Comparison of ENCODE assay signal across 2 cellular contexts in the genomic region with DNA sequence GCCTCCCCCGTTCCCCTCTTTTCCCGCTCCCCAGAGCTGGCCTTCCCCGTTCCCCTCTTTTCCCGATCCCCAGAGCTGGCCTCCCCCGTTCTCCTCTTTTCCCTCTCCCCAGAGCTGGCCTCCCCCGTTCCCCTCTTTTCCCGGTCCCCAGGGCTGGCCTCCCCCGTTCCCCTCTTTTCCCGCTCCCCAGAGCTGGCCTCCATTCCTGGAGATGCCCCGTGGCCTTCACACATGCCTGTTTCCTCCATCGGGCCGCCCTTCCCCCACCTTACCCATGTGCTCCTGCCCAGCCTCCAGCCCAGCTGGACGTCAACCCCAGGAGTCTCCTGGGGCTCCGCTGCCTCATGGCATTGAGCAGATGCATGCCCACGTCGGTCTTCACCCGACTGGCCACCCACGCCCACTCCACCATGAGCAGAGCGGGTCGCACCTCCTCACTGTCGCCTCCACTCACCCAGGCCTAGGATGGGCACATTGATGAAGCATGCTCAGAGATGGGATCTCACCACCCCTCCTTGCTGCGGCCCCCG.
TF ChIP-seq lines count a peak whose summit lies in the region.

No MANE protein-coding gene starts in this region.

TF ChIP-seq in H1, 55 proteins besides CTCF, POLR2A, EP300 and RAD21:
- TF ChIP-seq SP1 (IDR thresholded peaks at IDR 0.05; ENCODE audit: low read depth, low read length) (no peak), POU5F1 (IDR thresholded peaks at IDR 0.05; ENCODE audit: low read depth, low read length) (no peak), KDM1A (IDR thresholded peaks at IDR 0.05; ENCODE audit: borderline replicate concordance, low read length) (no peak), TAF7 (optimal IDR thresholded peaks at IDR 0.05; ENCODE audit: borderline replicate concordance, low read depth, low read length) (no peak), BACH1 (IDR thresholded peaks at IDR 0.05; ENCODE audit: low read length) (no peak), BCL11A (IDR thresholded peaks at IDR 0.05; ENCODE audit: low read depth in 2 of 2, low read length in 2 of 2) (no peak), CBX8 (IDR thresholded peaks at IDR 0.05; ENCODE audit: borderline replicate concordance, low read depth, low read length) (no peak), FOSL1 (IDR thresholded peaks at IDR 0.05; ENCODE audit: insufficient read depth, low read depth, low read length) (no peak), SP4 (IDR thresholded peaks at IDR 0.05; ENCODE audit: low read length) (no peak)
- TF ChIP-seq, protein P1, sequence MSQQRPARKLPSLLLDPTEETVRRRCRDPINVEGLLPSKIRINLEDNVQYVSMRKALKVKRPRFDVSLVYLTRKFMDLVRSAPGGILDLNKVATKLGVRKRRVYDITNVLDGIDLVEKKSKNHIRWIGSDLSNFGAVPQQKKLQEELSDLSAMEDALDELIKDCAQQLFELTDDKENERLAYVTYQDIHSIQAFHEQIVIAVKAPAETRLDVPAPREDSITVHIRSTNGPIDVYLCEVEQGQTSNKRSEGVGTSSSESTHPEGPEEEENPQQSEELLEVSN (IDR thresholded peaks at IDR 0.05) = no peak
- TF ChIP-seq, protein P2, sequence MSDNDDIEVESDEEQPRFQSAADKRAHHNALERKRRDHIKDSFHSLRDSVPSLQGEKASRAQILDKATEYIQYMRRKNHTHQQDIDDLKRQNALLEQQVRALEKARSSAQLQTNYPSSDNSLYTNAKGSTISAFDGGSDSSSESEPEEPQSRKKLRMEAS (IDR thresholded peaks at IDR 0.05) = no peak

TF ChIP-seq in HEK293T, 16 proteins besides CTCF, POLR2A, EP300 and RAD21:
- no peak for TF ChIP-seq SP1 (IDR thresholded peaks at IDR 0.05)
- TF ChIP-seq TARDBP (IDR thresholded peaks at IDR 0.05) = no peak
- no peak for TF ChIP-seq ELF4 (IDR thresholded peaks at IDR 0.05)
- no peak for TF ChIP-seq SUZ12 (IDR thresholded peaks at IDR 0.05)
- TF ChIP-seq ARNT (IDR thresholded peaks at IDR 0.05) = no peak
- no peak for TF ChIP-seq NFRKB (IDR thresholded peaks at IDR 0.05)
- no peak for TF ChIP-seq FOXM1 (IDR thresholded peaks at IDR 0.05; ENCODE audit: borderline replicate concordance)
TF ChIP-seq in HEK293T: peak in this region for 0.
